8 cellular contexts compared by ENCODE assay signal in the genomic region with DNA sequence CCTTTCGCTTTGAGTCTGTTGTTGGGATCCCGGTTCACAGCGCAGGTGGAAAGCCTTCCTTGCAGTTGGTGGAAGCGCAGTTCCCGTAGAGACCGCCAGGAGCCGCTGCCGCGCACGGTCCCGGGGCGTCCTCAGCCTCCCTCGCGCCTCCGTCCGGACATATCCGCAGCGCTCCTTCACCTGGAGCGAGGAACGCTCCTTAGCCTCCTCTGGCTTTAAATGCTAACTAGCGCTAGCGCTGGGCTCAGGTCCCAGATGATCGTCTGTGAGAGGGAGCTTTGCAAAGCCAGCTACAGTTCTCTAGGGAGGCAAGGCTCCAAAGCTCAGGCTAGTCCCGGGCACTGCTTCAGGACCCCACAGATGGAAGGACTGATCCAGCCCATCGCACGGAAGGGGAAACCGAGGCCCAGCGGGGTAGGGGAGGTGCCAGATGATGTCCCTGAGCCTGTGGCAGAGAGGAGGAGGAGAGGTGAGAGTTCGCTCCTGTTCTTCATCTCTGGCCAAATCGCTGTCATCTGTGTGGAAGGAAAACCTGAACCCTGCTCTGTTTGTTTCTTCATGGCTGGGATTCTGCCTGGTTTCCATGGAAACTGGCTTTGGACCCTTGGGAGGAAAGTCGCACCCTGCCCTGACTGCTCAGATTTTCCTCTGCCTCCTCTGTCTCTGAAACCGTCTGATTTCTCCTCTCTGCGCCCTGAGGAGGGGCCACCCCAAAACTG. TPM values are rescaled to one million over a fixed set of nuclear protein-coding genes. Genes with fewer than 3 reads are reported as not detected.
DNase-seq lines count a peak whose midpoint lies in the region; ATAC-seq and TF ChIP-seq lines count a peak whose summit lies in the region.

No MANE protein-coding gene starts in this region.

- no peak for TF ChIP-seq POLR2A in lower leg skin (IDR thresholded peaks at IDR 0.05)

- no peak overlapping the region for H3K4me3 Mint-ChIP-seq in activated CD4-positive, alpha-beta T cell treated with anti-CD3 and anti-CD28 coated beads, Interleukin-2, amount 10 ng/mL, durations not matched to agents 7 days and 5 days

- H3K27me3 Mint-ChIP-seq in activated CD4-positive, alpha-beta T cell treated with anti-CD3 and anti-CD28 coated beads, Interleukin-2, amount 10 ng/mL, durations not matched to agents 7 days and 5 days = peaks cover 22% of the 10 kb centered on the region

- peaks cover 10% of the 10 kb centered on the region for H3K4me1 Mint-ChIP-seq in activated CD4-positive, alpha-beta T cell treated with anti-CD3 and anti-CD28 coated beads, Interleukin-2, amount 10 ng/mL, durations not matched to agents 7 days and 5 days

- intact Hi-C loops in lower leg skin (cut with DNase I; ENCODE audit: low total_unique reads) = no loop called here

- TF ChIP-seq CTCF in coronary artery (IDR thresholded peaks at IDR 0.05) = peak; percentile 98
- TF ChIP-seq CTCF in lower leg skin (IDR thresholded peaks at IDR 0.05) = peak in 1 of 3 donors; percentile 90

- H3K9me3 Mint-ChIP-seq in activated CD4-positive, alpha-beta T cell treated with anti-CD3 and anti-CD28 coated beads, Interleukin-2, amount 10 ng/mL, durations not matched to agents 7 days and 5 days = no peaks in the 10 kb centered on the region

- H3K27ac ChIP-seq in coronary artery = peak overlapping the region; percentile 81 to 87

- POLR2A ChIA-PET in activated CD4-positive, alpha-beta T cell treated with anti-CD3 and anti-CD28 coated beads, Interleukin-2, amount 10 ng/mL, durations not matched to agents 7 days and 5 days (lab: Charles Lee) = no interaction called here

- no peak overlapping the region for H3K27ac Mint-ChIP-seq in activated CD4-positive, alpha-beta T cell treated with anti-CD3 and anti-CD28 coated beads, Interleukin-2, amount 10 ng/mL, durations not matched to agents 7 days and 5 days

- no peaks in the 10 kb centered on the region for H3K36me3 Mint-ChIP-seq in activated CD4-positive, alpha-beta T cell treated with anti-CD3 and anti-CD28 coated beads, Interleukin-2, amount 10 ng/mL, durations not matched to agents 7 days and 5 days (ENCODE audit: low read depth)

- H3K4me3 ChIP-seq in coronary artery (peak overlapping the region; percentile 63), lower leg skin (ENCODE audit: low read depth, poor library complexity, severe bottlenecking) (no peak overlapping the region)

- ATAC-seq in GM18861 (IDR thresholded peaks at IDR 0.05; ENCODE audit: unreplicated experiment) (peak; percentile 86), HG03097 (IDR thresholded peaks at IDR 0.05; ENCODE audit: low FRiP score, unreplicated experiment) (peak; percentile 96)

- peak; percentile 84 for DNase-seq in AG08395 (ENCODE audit: low spot score)
- DNase-seq in NCI-H345 treated with DMSO at 0.1 percent for 48 hours (lab: John Stamatoyannopoulos, UW; ENCODE audit: unreplicated experiment) = peak; percentile 42
- DNase-seq in activated CD4-positive, alpha-beta T cell treated with anti-CD3 and anti-CD28 coated beads, Interleukin-2, amount 10 ng/mL, durations not matched to agents 7 days and 5 days = peak; percentile 80
- DNase-seq in coronary artery (ENCODE audit: low spot score) = peak; percentile 92
- DNase-seq in lower leg skin (ENCODE audit: low spot score in 2 of 2) = peak; percentile 70 to 97
- DNase-seq in stimulated activated CD4-positive, alpha-beta T cell treated with anti-CD3 and anti-CD28 coated beads, Interleukin-4, amount 100 ng/mL, for 4 hours = peak; percentile 69 to 81

- 10 to 68% methylated on average over 5 to 33 of the region's 33 CpGs for WGBS in lower leg skin, 2 donors

- CTCF ChIA-PET in activated CD4-positive, alpha-beta T cell treated with anti-CD3 and anti-CD28 coated beads, Interleukin-2, amount 10 ng/mL, durations not matched to agents 7 days and 5 days (lab: Charles Lee) = interaction anchor here (0.7 to 2.7 kb wide), 7 partner anchors 12 to 1079 kb away, joined by 3 to 16 read pairs (median 4); no protein-coding TSS in a partner anchor

RNA-seq across cellular contexts. Expression of gene COL15A1, which starts 31.4 kb away (rescaled TPM):
- under 1 TPM; 0.07 to 0.12 TPM for total RNA-seq in activated CD4-positive, alpha-beta T cell treated with anti-CD3 and anti-CD28 coated beads, Interleukin-2, amount 10 ng/mL, durations not matched to agents 7 days and 5 days
- 10 to 100 TPM in 1 of 4 donors, 1 to 10 TPM in 3; 2.3 to 14.1 (median 8.3) TPM for total RNA-seq in lower leg skin

Comparison
In these comparisons a context has a peak if more than half of its experiments do, and no peak if none do; other contexts are left out.
1. DNase-seq: peak in every context shown above with its lines; median percentile 92 in coronary artery; 84 in AG08395; 84 in lower leg skin; 80 in activated CD4-positive, alpha-beta T cell treated with anti-CD3 and anti-CD28 coated beads, Interleukin-2, amount 10 ng/mL, durations not matched to agents 7 days and 5 days; 75 in stimulated activated CD4-positive, alpha-beta T cell treated with anti-CD3 and anti-CD28 coated beads, Interleukin-4, amount 100 ng/mL, for 4 hours; 42 in NCI-H345 treated with DMSO at 0.1 percent for 48 hours.